ENCODE assay signal across 8 cellular contexts in the genomic region with DNA sequence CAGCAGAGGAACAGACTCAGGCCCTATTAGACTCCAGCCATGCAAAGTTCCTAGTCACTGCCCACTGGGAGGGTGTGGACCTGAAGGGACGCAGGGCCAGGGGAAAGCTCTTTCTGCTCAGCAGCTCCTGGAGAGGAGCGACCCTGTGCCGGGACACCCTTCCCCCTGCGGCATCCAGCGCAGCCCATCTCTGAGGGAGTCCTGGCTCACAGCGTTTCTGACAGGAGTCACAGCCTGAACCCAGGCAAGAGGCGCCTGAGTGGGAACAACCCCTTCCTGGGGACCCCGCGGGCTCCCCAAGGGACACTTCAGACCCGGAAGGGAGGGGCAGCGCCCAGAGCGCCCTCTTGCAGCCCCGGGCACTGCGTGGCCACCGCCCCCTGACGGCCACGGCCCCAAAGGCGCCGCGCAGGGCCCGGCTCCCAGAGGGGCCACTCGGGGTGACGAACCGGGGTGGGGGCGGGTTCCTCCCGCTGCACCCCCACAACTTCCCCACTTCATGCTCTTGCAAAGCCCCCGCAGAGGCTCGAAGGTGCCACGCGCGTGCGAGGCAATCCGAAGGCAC. TPM values are rescaled to one million over a fixed set of nuclear protein-coding genes. Genes with fewer than 3 reads are reported as not detected.
DNase-seq lines count a peak whose midpoint lies in the region; ATAC-seq and TF ChIP-seq lines count a peak whose summit lies in the region.

No MANE protein-coding gene starts in this region.

- TF ChIP-seq CTCF in esophagus squamous epithelium (IDR thresholded peaks at IDR 0.05), result peak; percentile 14 to 34 (median 23)

- H3K27me3 ChIP-seq in esophagus squamous epithelium, result no peaks in the 10 kb centered on the region
- no peaks in the 10 kb centered on the region for H3K27me3 ChIP-seq in naive thymus-derived CD4-positive, alpha-beta T cell (ENCODE audit: control insufficient read depth in 2 of 2, insufficient read depth in 2 of 2, low read length in 2 of 2)

- intact Hi-C loops in esophagus squamous epithelium (cut with DNase I), result no loop called here
- intact Hi-C loops in naive thymus-derived CD4-positive, alpha-beta T cell (cut with micrococcal nuclease), result loop anchor here (1.0 to 5.0 kb wide), 5 partner anchors 46 to 738 kb away; partner anchors contain the start of genes C20orf204 (in 1 of the 2), GMEB2 (in 1 of the 2), PTK6 (in 1 of the 2) and YTHDF1 (in 1 of the 2)

- H3K27me3 Mint-ChIP-seq in activated CD8-positive, alpha-beta memory T cell treated with anti-CD3 and anti-CD28 coated beads, Interleukin-2, amount 10 ng/mL, durations not matched to agents 7 days and 5 days, result no peaks in the 10 kb centered on the region
- H3K27me3 Mint-ChIP-seq in naive thymus-derived CD4-positive, alpha-beta T cell, result no peaks in the 10 kb centered on the region

- H3K4me3 ChIP-seq in Jurkat, Clone E6-1 (ENCODE audit: low read length), result peak overlapping the region; percentile 78
- H3K4me3 ChIP-seq in esophagus squamous epithelium, result peak overlapping the region; percentile 74 to 98 (median 88)
- H3K4me3 ChIP-seq in naive thymus-derived CD4-positive, alpha-beta T cell (ENCODE audit: low read length), result peak overlapping the region; percentile 87

- ATAC-seq in GM19463 (IDR thresholded peaks at IDR 0.05; ENCODE audit: unreplicated experiment), result peak; percentile 16
- ATAC-seq in activated CD8-positive, alpha-beta memory T cell treated with anti-CD3 and anti-CD28 coated beads, Interleukin-2, amount 10 ng/mL, durations not matched to agents 7 days and 5 days, result peak; percentile 21
- ATAC-seq in naive thymus-derived CD4-positive, alpha-beta T cell, result peak; percentile 20

- no peaks in the 10 kb centered on the region for H3K9me3 Mint-ChIP-seq in activated CD8-positive, alpha-beta memory T cell treated with anti-CD3 and anti-CD28 coated beads, Interleukin-2, amount 10 ng/mL, durations not matched to agents 7 days and 5 days (ENCODE audit: low read depth)
- H3K9me3 Mint-ChIP-seq in naive thymus-derived CD4-positive, alpha-beta T cell, result peaks cover 0 to 4% (median 0%) of the 10 kb centered on the region in 11 donors

- H3K36me3 ChIP-seq in esophagus squamous epithelium, result peaks cover 0 to 29% (median 5%) of the 10 kb centered on the region in 3 donors
- peaks cover 0 to 32% (median 0%) of the 10 kb centered on the region in 3 experiments for H3K36me3 ChIP-seq in naive thymus-derived CD4-positive, alpha-beta T cell (ENCODE audit: control insufficient read depth in 2 of 3, insufficient read depth in 3 of 3, low read length in 3 of 3)

- DNase-seq in COLO668 (lab: John Stamatoyannopoulos, UW; ENCODE audit: unreplicated experiment), result peak; percentile 62
- no peak for DNase-seq in Jurkat, Clone E6-1 (ENCODE audit: low read depth, low spot score)
- peak; percentile 69 for DNase-seq in activated CD8-positive, alpha-beta memory T cell treated with anti-CD3 and anti-CD28 coated beads, Interleukin-2, amount 10 ng/mL, durations not matched to agents 7 days and 5 days
- no peak for DNase-seq in esophagus squamous epithelium (lab: John Stamatoyannopoulos, UW)
- DNase-seq in naive thymus-derived CD4-positive, alpha-beta T cell, result peak in 2 of 9 donors; percentile 49 to 66
- DNase-seq in effector CD4-positive, alpha-beta T cell, result no peak
- DNase-seq in NCI-H187 treated with DMSO at 0.1 percent for 48 hours (lab: John Stamatoyannopoulos, UW), result no peak

- peaks cover 30% of the 10 kb centered on the region for H3K4me1 Mint-ChIP-seq in activated CD8-positive, alpha-beta memory T cell treated with anti-CD3 and anti-CD28 coated beads, Interleukin-2, amount 10 ng/mL, durations not matched to agents 7 days and 5 days
- H3K4me1 Mint-ChIP-seq in naive thymus-derived CD4-positive, alpha-beta T cell, result peaks cover 19 to 37% (median 27%) of the 10 kb centered on the region in 7 donors

- peaks cover 58 to 78% (median 62%) of the 10 kb centered on the region in 3 donors for H3K4me1 ChIP-seq in esophagus squamous epithelium
- H3K4me1 ChIP-seq in naive thymus-derived CD4-positive, alpha-beta T cell (ENCODE audit: control insufficient read depth in 2 of 2, insufficient read depth in 2 of 2, low read length in 2 of 2), result peaks cover 18 to 26% of the 10 kb centered on the region in 2 donors

- H3K27ac ChIP-seq in esophagus squamous epithelium, result peak overlapping the region; percentile 91 to 99 (median 96)
- peak overlapping the region; percentile 93 for H3K27ac ChIP-seq in naive thymus-derived CD4-positive, alpha-beta T cell (ENCODE audit: low read depth, low read length)

- WGBS in esophagus squamous epithelium, 2 donors, result 0% methylated on average over 2 to 4 of the region's 33 CpGs

- CTCF ChIA-PET in activated CD8-positive, alpha-beta memory T cell treated with anti-CD3 and anti-CD28 coated beads, Interleukin-2, amount 10 ng/mL, durations not matched to agents 7 days and 5 days (lab: Charles Lee), result interaction anchor here (0.6 to 2.3 kb wide), 7 partner anchors 12 to 418 kb away, joined by 3 to 18 read pairs (median 4); partner anchors contain the start of gene PTK6
- CTCF ChIA-PET in naive thymus-derived CD4-positive, alpha-beta T cell (lab: Charles Lee), result interaction anchor here (0.6 to 0.8 kb wide), 2 partner anchors 19 to 25 kb away, joined by 3 to 6 read pairs; no protein-coding TSS in a partner anchor

- peak overlapping the region; percentile 78 for H3K4me3 Mint-ChIP-seq in activated CD8-positive, alpha-beta memory T cell treated with anti-CD3 and anti-CD28 coated beads, Interleukin-2, amount 10 ng/mL, durations not matched to agents 7 days and 5 days
- H3K4me3 Mint-ChIP-seq in naive thymus-derived CD4-positive, alpha-beta T cell, result peak overlapping the region; percentile 79 to 87 (median 83)

- peak overlapping the region; percentile 65 for H3K27ac Mint-ChIP-seq in activated CD8-positive, alpha-beta memory T cell treated with anti-CD3 and anti-CD28 coated beads, Interleukin-2, amount 10 ng/mL, durations not matched to agents 7 days and 5 days
- H3K27ac Mint-ChIP-seq in naive thymus-derived CD4-positive, alpha-beta T cell, result peak overlapping the region in 4 of 9 donors; percentile 22 to 83 (median 69)

- no peak for TF ChIP-seq POLR2A in esophagus squamous epithelium (IDR thresholded peaks at IDR 0.05)

- H3K9me3 ChIP-seq in esophagus squamous epithelium, result no peaks in the 10 kb centered on the region
- no peaks in the 10 kb centered on the region for H3K9me3 ChIP-seq in naive thymus-derived CD4-positive, alpha-beta T cell (ENCODE audit: control insufficient read depth in 2 of 3, low read length in 3 of 3)

- POLR2A ChIA-PET in naive thymus-derived CD4-positive, alpha-beta T cell (lab: Charles Lee), result interaction anchor here (0.9 to 2.7 kb wide), 3 partner anchors 12 to 111 kb away, joined by 3 to 21 read pairs (median 6); no protein-coding TSS in a partner anchor

- H3K36me3 Mint-ChIP-seq in activated CD8-positive, alpha-beta memory T cell treated with anti-CD3 and anti-CD28 coated beads, Interleukin-2, amount 10 ng/mL, durations not matched to agents 7 days and 5 days, result no peaks in the 10 kb centered on the region
- peaks cover 0 to 7% (median 0%) of the 10 kb centered on the region in 5 donors for H3K36me3 Mint-ChIP-seq in naive thymus-derived CD4-positive, alpha-beta T cell

RNA-seq across cellular contexts. Expression of gene UCKL1, which starts 0.9 kb away (rescaled TPM):
- 60.8 TPM for polyA plus RNA-seq in Jurkat, Clone E6-1 (2012; ENCODE audit: insufficient read depth, insufficient read length)
- total RNA-seq in activated CD8-positive, alpha-beta memory T cell treated with anti-CD3 and anti-CD28 coated beads, Interleukin-2, amount 10 ng/mL, durations not matched to agents 7 days and 5 days, result 10 to 100 TPM; 41.1 to 41.9 TPM
- 10 to 100 TPM; 23.1 to 38.0 (median 25.6) TPM for total RNA-seq in esophagus squamous epithelium
- total RNA-seq in naive thymus-derived CD4-positive, alpha-beta T cell, result 10 to 100 TPM; 42.0 to 49.0 (median 46.6) TPM
- 10 to 100 TPM; 20.5 to 33.0 TPM for polyA plus RNA-seq in naive thymus-derived CD4-positive, alpha-beta T cell

RNA-seq across cellular contexts. Expression of gene ZNF512B, which starts 14.4 kb away (rescaled TPM):
- 18.4 TPM for polyA plus RNA-seq in Jurkat, Clone E6-1 (2012; ENCODE audit: insufficient read depth, insufficient read length)
- total RNA-seq in activated CD8-positive, alpha-beta memory T cell treated with anti-CD3 and anti-CD28 coated beads, Interleukin-2, amount 10 ng/mL, durations not matched to agents 7 days and 5 days, result 10 to 100 TPM; 13.5 to 18.2 TPM
- 10 to 100 TPM; 10.7 to 17.6 (median 14.2) TPM for total RNA-seq in esophagus squamous epithelium
- total RNA-seq in naive thymus-derived CD4-positive, alpha-beta T cell, result 10 to 100 TPM; 17.7 to 29.8 (median 26.3) TPM
- 1 to 10 TPM; 1.1 to 2.4 TPM for polyA plus RNA-seq in naive thymus-derived CD4-positive, alpha-beta T cell

RNA-seq across cellular contexts. Expression of gene SAMD10, which starts 24.1 kb away (rescaled TPM):
- 28.1 TPM for polyA plus RNA-seq in Jurkat, Clone E6-1 (2012; ENCODE audit: insufficient read depth, insufficient read length)
- total RNA-seq in activated CD8-positive, alpha-beta memory T cell treated with anti-CD3 and anti-CD28 coated beads, Interleukin-2, amount 10 ng/mL, durations not matched to agents 7 days and 5 days, result 10 to 100 TPM; 26.0 to 33.4 TPM
- total RNA-seq in esophagus squamous epithelium, result 10 to 100 TPM in 1 of 4 donors, 1 to 10 TPM in 3; 5.1 to 15.9 (median 6.8) TPM
- total RNA-seq in naive thymus-derived CD4-positive, alpha-beta T cell, result 10 to 100 TPM; 10.2 to 37.8 (median 22.7) TPM
- polyA plus RNA-seq in naive thymus-derived CD4-positive, alpha-beta T cell, result 10 to 100 TPM; 11.5 to 14.2 TPM

RNA-seq across cellular contexts. Expression of gene PRPF6, which starts 25.6 kb away (rescaled TPM):
- polyA plus RNA-seq in Jurkat, Clone E6-1 (2012; ENCODE audit: insufficient read depth, insufficient read length), result 84.5 TPM
- total RNA-seq in activated CD8-positive, alpha-beta memory T cell treated with anti-CD3 and anti-CD28 coated beads, Interleukin-2, amount 10 ng/mL, durations not matched to agents 7 days and 5 days, result 10 to 100 TPM; 77.5 to 80.6 TPM
- total RNA-seq in esophagus squamous epithelium, result 10 to 100 TPM; 34.1 to 57.4 (median 45.8) TPM
- total RNA-seq in naive thymus-derived CD4-positive, alpha-beta T cell, result 10 to 100 TPM; 71.2 to 95.8 (median 82.9) TPM
- polyA plus RNA-seq in naive thymus-derived CD4-positive, alpha-beta T cell, result 100 to 1,000 TPM in 1 of 2 donors, 10 to 100 TPM in 1; 86.9 to 127 TPM

Comparison
In these comparisons a context has a peak if more than half of its experiments do, and no peak if none do; other contexts are left out.
1. DNase-seq: peak in COLO668 (single experiment) and activated CD8-positive, alpha-beta memory T cell treated with anti-CD3 and anti-CD28 coated beads, Interleukin-2, amount 10 ng/mL, durations not matched to agents 7 days and 5 days (single experiment); none in Jurkat, Clone E6-1 (single experiment), esophagus squamous epithelium (single experiment), effector CD4-positive, alpha-beta T cell (single experiment) and NCI-H187 treated with DMSO at 0.1 percent for 48 hours (single experiment).
2. Peak in every context shown above with its lines, with median percentiles within 50 percentile points of each other: ATAC-seq and H3K4me3 ChIP-seq.